37 cellular contexts compared by ENCODE assay signal in the genomic region with DNA sequence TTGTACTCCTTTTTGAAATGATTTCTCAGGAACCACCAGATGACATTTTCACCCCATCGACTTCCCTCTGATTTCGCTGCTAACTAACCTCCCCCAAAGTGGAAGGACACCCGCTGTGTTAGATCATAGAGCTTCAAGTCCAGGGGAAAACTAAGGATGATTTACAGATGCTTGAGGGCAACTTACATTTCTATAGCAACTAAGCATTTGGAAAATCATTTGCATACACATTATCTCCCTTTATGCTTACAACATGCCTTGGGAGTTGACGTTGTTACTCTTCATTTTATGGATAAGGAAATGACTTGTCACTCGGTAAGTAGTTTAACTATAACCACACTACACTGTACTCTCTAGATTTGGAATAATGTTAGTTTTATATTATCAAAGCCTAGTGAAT. TPM values are rescaled to one million over a fixed set of nuclear protein-coding genes. Genes with fewer than 3 reads are reported as not detected.
"Had no signal": no experiment of that assay in that cellular context is flagged by ENCODE, and none has a peak within 500 bp of the region (broad histone marks: within the 10 kb centered on the region; RNA-seq: fewer than 3 reads in every experiment).

No MANE protein-coding gene starts in this region.

- ATAC-seq: left cardiac atrium; left lung; naive thymus-derived CD4-positive, alpha-beta T cell; psoas muscle; right cardiac atrium; stimulated activated effector memory CD8-positive, alpha-beta T cell treated with anti-CD3 and anti-CD28 coated beads, Interleukin-12 subunit alpha, Interleukin-12 subunit beta, amount 100 ng/mL, for 72 hours had no signal

- DNase-seq: colonic mucosa; dermis blood vessel endothelial cell; effector memory CD4-positive, alpha-beta T cell; head of caudate nucleus; kidney; left cardiac atrium; left lung; mesenchymal stem cell; naive thymus-derived CD4-positive, alpha-beta T cell; nucleus accumbens; ovary; posterior cingulate gyrus; psoas muscle; right cardiac atrium; sigmoid colon; stimulated activated CD4-positive, alpha-beta T cell treated with anti-CD3 and anti-CD28 coated beads, Interleukin-2, amount 100 ng/mL, for 24 hours; stimulated activated CD4-positive, alpha-beta T cell treated with anti-CD3 and anti-CD28 coated beads, Interleukin-4, amount 100 ng/mL, for 24 hours; stimulated activated naive CD4-positive, alpha-beta T cell treated with Interleukin-2 at 50 U/mL for 16 hours; stomach; testis; tibial artery; upper lobe of left lung had no signal

- H3K27ac ChIP-seq: colonic mucosa, esophagus muscularis mucosa, left lung, ovary, psoas muscle, sigmoid colon, stomach, testis, tibial artery, upper lobe of left lung had no signal

- H3K4me1 Mint-ChIP-seq: mesothelial cell of epicardium; stimulated activated effector memory CD8-positive, alpha-beta T cell treated with anti-CD3 and anti-CD28 coated beads, Interleukin-12 subunit alpha, Interleukin-12 subunit beta, amount 100 ng/mL, for 72 hours had no signal

- H3K4me3 ChIP-seq: colonic mucosa, esophagus muscularis mucosa, left lung, ovary, psoas muscle, sigmoid colon, stomach, testis, tibial artery, upper lobe of left lung had no signal

- H3K27me3 ChIP-seq: colonic mucosa, ovary, testis, tibial artery, upper lobe of left lung had no signal

- H3K9me3 Mint-ChIP-seq: nephron; stimulated activated effector memory CD8-positive, alpha-beta T cell treated with anti-CD3 and anti-CD28 coated beads, Interleukin-12 subunit alpha, Interleukin-12 subunit beta, amount 100 ng/mL, for 72 hours had no signal

- H3K4me1 ChIP-seq: colonic mucosa, esophagus muscularis mucosa, left lung, psoas muscle, sigmoid colon, stomach, testis, tibial artery, upper lobe of left lung had no signal

- H3K4me3 Mint-ChIP-seq: mesothelial cell of epicardium; naive thymus-derived CD4-positive, alpha-beta T cell; nephron; stimulated activated effector memory CD8-positive, alpha-beta T cell treated with anti-CD3 and anti-CD28 coated beads, Interleukin-12 subunit alpha, Interleukin-12 subunit beta, amount 100 ng/mL, for 72 hours had no signal

- H3K27ac Mint-ChIP-seq: mesothelial cell of epicardium; naive thymus-derived CD4-positive, alpha-beta T cell; stimulated activated effector memory CD8-positive, alpha-beta T cell treated with anti-CD3 and anti-CD28 coated beads, Interleukin-12 subunit alpha, Interleukin-12 subunit beta, amount 100 ng/mL, for 72 hours had no signal

- H3K36me3 ChIP-seq: colonic mucosa, esophagus muscularis mucosa, left lung, ovary, sigmoid colon, stomach, tibial artery, upper lobe of left lung had no signal

- H3K36me3 Mint-ChIP-seq: mesothelial cell of epicardium; naive thymus-derived CD4-positive, alpha-beta T cell; stimulated activated effector memory CD8-positive, alpha-beta T cell treated with anti-CD3 and anti-CD28 coated beads, Interleukin-12 subunit alpha, Interleukin-12 subunit beta, amount 100 ng/mL, for 72 hours had no signal

- H3K9me3 ChIP-seq: colonic mucosa, esophagus muscularis mucosa, left lung, ovary, psoas muscle, sigmoid colon, stomach, testis, tibial artery, upper lobe of left lung had no signal

RNA-seq across cellular contexts. Expression of gene PANX3, which starts 10.3 kb away (rescaled TPM):
- total RNA-seq: chondrocyte; colonic mucosa; dermis blood vessel endothelial cell; endothelial cell of umbilical vein; epithelial cell of proximal tubule; esophagus muscularis mucosa; frontal cortex; glomerular endothelial cell; kidney; left cardiac atrium; left lung; lower leg skin; lung microvascular endothelial cell; mesothelial cell of epicardium; mucosa of gallbladder; naive thymus-derived CD4-positive, alpha-beta T cell; ovary; psoas muscle; renal cortical epithelial cell; right cardiac atrium; sigmoid colon; skeletal muscle tissue; stomach; subcutaneous adipose tissue; upper lobe of left lung had no signal
- polyA plus RNA-seq: endothelial cell of umbilical vein; naive thymus-derived CD4-positive, alpha-beta T cell; ovary; psoas muscle; right cardiac atrium; sigmoid colon; stomach had no signal

RNA-seq across cellular contexts. Expression of gene OR8A1, which starts 31.1 kb away (rescaled TPM):
- total RNA-seq: colonic mucosa; dermis blood vessel endothelial cell; endothelial cell of umbilical vein; epithelial cell of proximal tubule; esophagus muscularis mucosa; frontal cortex; glomerular endothelial cell; kidney; left cardiac atrium; left lung; lower leg skin; lung microvascular endothelial cell; mesothelial cell of epicardium; mucosa of gallbladder; naive thymus-derived CD4-positive, alpha-beta T cell; ovary; psoas muscle; renal cortical epithelial cell; right cardiac atrium; sigmoid colon; skeletal muscle tissue; stomach; subcutaneous adipose tissue; upper lobe of left lung had no signal
- polyA plus RNA-seq: endothelial cell of umbilical vein; naive thymus-derived CD4-positive, alpha-beta T cell; ovary; psoas muscle; right cardiac atrium; sigmoid colon; stomach had no signal

RNA-seq across cellular contexts. Expression of gene OR8B12, which starts 57.5 kb away (rescaled TPM):
- total RNA-seq: chondrocyte; colonic mucosa; dermis blood vessel endothelial cell; endothelial cell of umbilical vein; epithelial cell of proximal tubule; esophagus muscularis mucosa; frontal cortex; glomerular endothelial cell; kidney; left cardiac atrium; left lung; lower leg skin; lung microvascular endothelial cell; mesothelial cell of epicardium; mucosa of gallbladder; naive thymus-derived CD4-positive, alpha-beta T cell; ovary; psoas muscle; renal cortical epithelial cell; right cardiac atrium; sigmoid colon; skeletal muscle tissue; stomach; subcutaneous adipose tissue; testis; upper lobe of left lung had no signal
- polyA plus RNA-seq: endothelial cell of umbilical vein; naive thymus-derived CD4-positive, alpha-beta T cell; ovary; psoas muscle; right cardiac atrium; sigmoid colon; stomach had no signal
